1 cellular context compared by ENCODE assay signal in the genomic region with DNA sequence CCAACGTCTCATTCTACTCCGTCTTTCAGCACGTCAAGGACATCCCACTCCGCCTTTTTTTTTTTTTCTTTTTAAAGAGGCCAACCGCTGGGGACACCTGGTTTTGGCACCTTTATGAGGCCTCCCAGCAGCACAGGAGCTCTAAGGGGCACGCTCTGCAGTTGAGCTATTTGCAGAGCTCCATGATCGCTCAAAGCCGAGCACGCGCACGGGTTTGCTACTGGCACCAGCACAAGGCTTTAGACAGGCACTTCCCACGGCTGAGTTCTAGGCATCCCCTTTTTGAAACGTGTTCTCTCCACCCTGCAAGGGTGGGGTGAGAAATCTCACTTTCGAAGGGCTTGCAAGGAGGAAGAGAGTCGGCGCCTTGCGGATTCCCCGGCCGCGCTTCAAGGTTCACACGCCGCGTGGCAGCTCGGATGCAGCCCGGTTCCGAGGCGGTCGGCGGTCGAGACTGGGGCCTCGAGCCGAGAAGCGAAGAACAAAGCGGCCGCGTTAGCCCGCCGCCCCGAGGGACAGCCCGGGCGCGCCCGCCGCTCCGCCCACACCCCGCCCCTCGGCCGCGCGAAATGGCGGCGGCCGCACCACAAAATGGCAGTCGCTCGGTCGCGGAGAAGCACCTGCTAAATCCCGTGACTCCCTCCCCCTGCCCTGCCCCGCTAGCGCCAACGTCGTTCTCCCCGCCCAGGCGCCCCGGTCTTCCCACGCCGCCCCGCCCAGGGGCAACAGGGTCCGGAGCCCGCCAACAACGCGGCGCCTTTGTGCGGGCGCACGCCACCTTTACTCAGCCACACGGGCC.
TF ChIP-seq lines count a peak whose summit lies in the region.

No MANE protein-coding gene starts in this region.

TF ChIP-seq in IMR-90, 13 proteins besides CTCF, POLR2A, EP300 and RAD21 (continued from another document):
- TF ChIP-seq, protein P1, sequence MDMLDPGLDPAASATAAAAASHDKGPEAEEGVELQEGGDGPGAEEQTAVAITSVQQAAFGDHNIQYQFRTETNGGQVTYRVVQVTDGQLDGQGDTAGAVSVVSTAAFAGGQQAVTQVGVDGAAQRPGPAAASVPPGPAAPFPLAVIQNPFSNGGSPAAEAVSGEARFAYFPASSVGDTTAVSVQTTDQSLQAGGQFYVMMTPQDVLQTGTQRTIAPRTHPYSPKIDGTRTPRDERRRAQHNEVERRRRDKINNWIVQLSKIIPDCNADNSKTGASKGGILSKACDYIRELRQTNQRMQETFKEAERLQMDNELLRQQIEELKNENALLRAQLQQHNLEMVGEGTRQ (IDR thresholded peaks at IDR 0.05; ENCODE audit: low read depth, low read length) = no peak
- TF ChIP-seq RCOR1 (IDR thresholded peaks at IDR 0.05; ENCODE audit: insufficient replicate concordance, low read length) = peak; percentile 99
- no peak for TF ChIP-seq SMC3 (IDR thresholded peaks at IDR 0.05; ENCODE audit: low read depth, low read length)
